Comparison of ENCODE assay signal across 9 cellular contexts in genomic region chr19:1210227-1210538, GRCh38. TPM values are rescaled to one million over a fixed set of nuclear protein-coding genes. Genes with fewer than 3 reads are reported as not detected.
A peak's percentile ranks its signal among the peaks of the same experiment; 100 is the strongest.
DNase-seq lines count a peak whose midpoint lies in the region; ATAC-seq, FAIRE-seq and TF ChIP-seq lines count a peak whose summit lies in the region.
"Had no signal": no experiment of that assay in that cellular context is flagged by ENCODE, and none has a peak within 500 bp of the region (broad histone marks: within the 10 kb centered on the region; RNA-seq: fewer than 3 reads in every experiment).

No MANE protein-coding gene starts in this region.

- ATAC-seq in K562 (no peak), HG03159 (IDR thresholded peaks at IDR 0.05; ENCODE audit: unreplicated experiment) (no peak), HG03439 (IDR thresholded peaks at IDR 0.05; ENCODE audit: unreplicated experiment) (no peak)
- no peak for ATAC-seq in natural killer cell treated with Interleukin-12 subunit alpha and Interleukin-12 subunit beta and Interleukin-15 and Interleukin-18, amount 100 ng/mL, for 72 hours

- H3K9me1 ChIP-seq in K562 (ENCODE audit: control insufficient read depth, insufficient read depth, low read length) = peaks cover 21% of the 10 kb centered on the region

- intact Hi-C loops in K562 (cut with micrococcal nuclease) = no loop called here

- WGBS in K562 (ENCODE audit: insufficient coverage, low coverage, missing lambda C conversion rate) = 97% methylated on average over 10 of the region's 13 CpGs

- H3K27ac ChIP-seq in DOHH2 (ENCODE audit: low read depth, low read length) = no peak overlapping the region
- no peak overlapping the region for H3K27ac ChIP-seq in K562 (ENCODE audit: extremely low read depth, low read depth, low read length)

- H3K9me3 Mint-ChIP-seq in natural killer cell treated with Interleukin-12 subunit alpha and Interleukin-12 subunit beta and Interleukin-15 and Interleukin-18, amount 100 ng/mL, for 72 hours = no peaks in the 10 kb centered on the region

- TF ChIP-seq CTCF in DOHH2 (IDR thresholded peaks at IDR 0.05; ENCODE audit: low read depth, low read length, poor library complexity, severe bottlenecking) (no peak), K562 (IDR thresholded peaks at IDR 0.05 in 2 of 3, conservative IDR thresholded peaks at IDR 0.05 in 1 of 3; ENCODE audit: insufficient read depth in 2 of 3, low read depth in 1 of 3, low read length in 3 of 3) (no peak)

- H2AFZ ChIP-seq in K562 (ENCODE audit: low read depth, low read length) = no peak overlapping the region

- peak overlapping the region in 1 of 2 experiments; percentile 83; a peak in 2 of 4 replicates for H3K9ac ChIP-seq in K562 (ENCODE audit: insufficient read depth in 1 of 2, low read depth in 2 of 2, low read length in 2 of 2)

- TF ChIP-seq POLR2A in K562 (conservative IDR thresholded peaks at IDR 0.05) = no peak

- peaks cover 23 to 26% of the 10 kb centered on the region in 2 donors for H3K4me1 Mint-ChIP-seq in natural killer cell treated with Interleukin-12 subunit alpha and Interleukin-12 subunit beta and Interleukin-15 and Interleukin-18, amount 100 ng/mL, for 72 hours (ENCODE audit: low read depth in 2 of 2)

- no TSS peak for BruUV-seq in K562 (replicated peaks; lab: Mats Ljungman, UMichigan)

- H4K20me1 ChIP-seq in DOHH2 (ENCODE audit: control insufficient read depth, insufficient read depth, low read depth, low read length) = peaks cover 9% of the 10 kb centered on the region; the same call in 1 of the 2 replicates
- H4K20me1 ChIP-seq in K562 (replicated peaks; ENCODE audit: control insufficient read depth, insufficient read depth, low read length) = peaks cover 54% of the 10 kb centered on the region

- H3K27ac Mint-ChIP-seq in natural killer cell treated with Interleukin-12 subunit alpha and Interleukin-12 subunit beta and Interleukin-15 and Interleukin-18, amount 100 ng/mL, for 72 hours = no peak overlapping the region

- H3K27me3 ChIP-seq in DOHH2 (ENCODE audit: control insufficient read depth, low read length) (no peaks in the 10 kb centered on the region), K562 (ENCODE audit: control insufficient read depth in 2 of 2, insufficient read depth in 2 of 2, low read length in 2 of 2) (no peaks in the 10 kb centered on the region)

- no peak for TF ChIP-seq RAD21 in K562 (CRISPR knock-in tag; conservative IDR thresholded peaks at IDR 0.05 in 1 of 2, IDR thresholded peaks at IDR 0.05 in 1 of 2)

- TF ChIP-seq EP300 in K562 (IDR thresholded peaks at IDR 0.05; ENCODE audit: low read length) = no peak

- no peaks in the 10 kb centered on the region for H3K36me3 Mint-ChIP-seq in natural killer cell treated with Interleukin-12 subunit alpha and Interleukin-12 subunit beta and Interleukin-15 and Interleukin-18, amount 100 ng/mL, for 72 hours

- no peak overlapping the region for H3K4me3 ChIP-seq in DOHH2 (ENCODE audit: low read length)
- no peak overlapping the region for H3K4me3 ChIP-seq in K562

- no peaks in the 10 kb centered on the region for H3K9me3 ChIP-seq in DOHH2 (ENCODE audit: control insufficient read depth, insufficient read depth, low read length)
- no peaks in the 10 kb centered on the region for H3K9me3 ChIP-seq in K562 (replicated peaks; ENCODE audit: control insufficient read depth, insufficient read depth, low read depth, low read length)

- POLR2A ChIA-PET in K562 (lab: Yijun Ruan, JAX) = no interaction called here

- no peaks in the 10 kb centered on the region for H3K9me2 ChIP-seq in DOHH2 (replicated peaks; ENCODE audit: control insufficient read depth, low read length)

- H3K36me3 ChIP-seq in DOHH2 (ENCODE audit: control insufficient read depth, low read length) (peaks cover 50% of the 10 kb centered on the region), K562 (ENCODE audit: control insufficient read depth, insufficient read depth, low read length) (peaks cover 65% of the 10 kb centered on the region; the same call in 2 of the 3 replicates)

- no peaks in the 10 kb centered on the region for H3K27me3 Mint-ChIP-seq in natural killer cell treated with Interleukin-12 subunit alpha and Interleukin-12 subunit beta and Interleukin-15 and Interleukin-18, amount 100 ng/mL, for 72 hours

- FAIRE-seq in K562 (lab: Jason Lieb, UNC) = no peak

- H3K4me3 Mint-ChIP-seq in natural killer cell treated with Interleukin-12 subunit alpha and Interleukin-12 subunit beta and Interleukin-15 and Interleukin-18, amount 100 ng/mL, for 72 hours = no peak overlapping the region

- DNase-seq in K562 (ENCODE audit: extremely low read depth in 1 of 4, low spot score in 3 of 4) (no peak), GM19240 (ENCODE audit: insufficient read length, low spot score) (no peak)
- peak; percentile 32 for DNase-seq in natural killer cell treated with Interleukin-12 subunit alpha and Interleukin-12 subunit beta and Interleukin-15 and Interleukin-18, amount 100 ng/mL, for 72 hours (ENCODE audit: low spot score)
- DNase-seq: activated CD4-positive, alpha-beta T cell treated with anti-CD3 and anti-CD28 coated beads for 4 hours; COR-L47; NCI-H146 had no signal

- no peaks in the 10 kb centered on the region for H3F3A ChIP-seq in DOHH2 (ENCODE audit: control insufficient read depth, insufficient read depth)

- H3K4me1 ChIP-seq in DOHH2 (ENCODE audit: control insufficient read depth, low read length) (peaks cover 15% of the 10 kb centered on the region), K562 (replicated peaks in 1 of 2; ENCODE audit: control insufficient read depth in 2 of 2, insufficient read depth in 2 of 2, low read length in 2 of 2) (peaks cover 24 to 80% of the 10 kb centered on the region in 2 experiments)

- H3K4me2 ChIP-seq in DOHH2 (ENCODE audit: low read length) (peak overlapping the region; percentile 1; the same call in 1 of the 2 replicates), K562 (ENCODE audit: insufficient read depth, low read length) (no peak overlapping the region)

- CTCF ChIA-PET in K562 (lab: Yijun Ruan, JAX; ENCODE audit: low intra/inter-chr PET ratio) = no interaction called here

- in situ Hi-C loops in K562 (cut with MboI) = no loop called here

- H3K79me2 ChIP-seq in DOHH2 (ENCODE audit: control insufficient read depth, low read length) (peaks cover 91% of the 10 kb centered on the region), K562 (ENCODE audit: control insufficient read depth, insufficient read depth, low read length) (peaks cover 90% of the 10 kb centered on the region)

RNA-seq across cellular contexts. Expression of gene STK11, which starts 4.6 kb away (rescaled TPM):
- 76.0 and 175 TPM in 2 replicates for total RNA-seq in K562 (2011; cell fraction: chromatin; rRNA removed; ENCODE audit: low replicate concordance)
- 128 and 133 TPM in 2 replicates for total RNA-seq in K562 (2011; cell fraction: nucleolus; rRNA removed)
- total RNA-seq in K562 (2011; cell fraction: nucleoplasm; rRNA removed) = 58.7 and 79.5 TPM in 2 replicates
- total RNA-seq in K562 (2014; rRNA removed) (96.5 and 102 TPM in 2 replicates), K562 (2014; rRNA removed; fragmentation: Illumina TruSeq; extraction: Trizol) (28.9 and 31.7 TPM in 2 replicates), K562 (2015; rRNA removed; fragmentation: Illumina TruSeq; extraction: Trizol) (40.6 and 43.2 TPM in 2 replicates), K562 (2021) (76.3 and 89.6 TPM in 2 replicates)
- polyA plus RNA-seq in K562 (2011; rRNA removed) (31.2 and 34.3 TPM in 2 replicates), K562 (2014; fragmentation: Illumina TruSeq; extraction: Trizol) (22.0 and 39.1 TPM in 2 replicates), K562 (2014; fragmentation: Nextera tagmentation; extraction: Ambion mirVana) (under 1 TPM; 0.15 to 1.00 TPM), K562 (2014; rRNA removed) (69.4 and 79.9 TPM in 2 replicates)
- polyA plus RNA-seq in K562 (2011; cell fraction: cytosol; rRNA removed) = 37.0 and 67.8 TPM in 2 replicates
- 127 and 182 TPM in 2 replicates for polyA plus RNA-seq in K562 (2011; cell fraction: nucleus; rRNA removed)
- 49.5 and 76.3 TPM in 2 replicates for polyA plus RNA-seq in K562 (2012)
- 38.2 and 43.6 TPM in 2 replicates for polyA minus RNA-seq in K562 (2011; rRNA and poly(A)+ RNA removed)
- polyA minus RNA-seq in K562 (2011; cell fraction: cytosol; rRNA and poly(A)+ RNA removed) = 33.9 and 37.0 TPM in 2 replicates
- polyA minus RNA-seq in K562 (2011; cell fraction: nucleus; rRNA and poly(A)+ RNA removed) = 34.3 and 36.1 TPM in 2 replicates
- total RNA-seq in natural killer cell treated with Interleukin-12 subunit alpha and Interleukin-12 subunit beta and Interleukin-15 and Interleukin-18, amount 100 ng/mL, for 72 hours = 10 to 100 TPM; 50.9 to 79.2 TPM

RNA-seq across cellular contexts. Expression of gene CBARP, which starts 27.6 kb away (rescaled TPM):
- 2.8 and 13.5 TPM in 2 replicates for total RNA-seq in K562 (2011; cell fraction: chromatin; rRNA removed; ENCODE audit: low replicate concordance)
- total RNA-seq in K562 (2011; cell fraction: nucleolus; rRNA removed) = 11.4 and 15.2 TPM in 2 replicates
- total RNA-seq in K562 (2011; cell fraction: nucleoplasm; rRNA removed) = 4.2 and 6.2 TPM in 2 replicates
- 3.7 and 3.8 TPM in 2 replicates for total RNA-seq in K562 (2014; rRNA removed)
- 0.18 TPM in 1 of 2 replicates, not detected in the other for total RNA-seq in K562 (2014; rRNA removed; fragmentation: Illumina TruSeq; extraction: Trizol)
- 1.3 and 1.4 TPM in 2 replicates for total RNA-seq in K562 (2015; rRNA removed; fragmentation: Illumina TruSeq; extraction: Trizol)
- 6.6 and 8.9 TPM in 2 replicates for total RNA-seq in K562 (2021)
- polyA plus RNA-seq in K562 (2011; rRNA removed) = 0.98 and 1.2 TPM in 2 replicates
- polyA plus RNA-seq in K562 (2011; cell fraction: cytosol; rRNA removed) = 0.84 and 4.5 TPM in 2 replicates
- polyA plus RNA-seq in K562 (2011; cell fraction: nucleus; rRNA removed) = 8.2 and 25.4 TPM in 2 replicates
- polyA plus RNA-seq in K562 (2012) = 3.1 and 3.3 TPM in 2 replicates
- polyA plus RNA-seq in K562 (2014; fragmentation: Illumina TruSeq; extraction: Trizol) = 0.25 and 2.3 TPM in 2 replicates
- under 1 TPM in 1 of 2 experiments, not detected in 1; 0.03 TPM for polyA plus RNA-seq in K562 (2014; fragmentation: Nextera tagmentation; extraction: Ambion mirVana)
- 5.8 and 6.3 TPM in 2 replicates for polyA plus RNA-seq in K562 (2014; rRNA removed)
- 0.11 and 0.15 TPM in 2 replicates for polyA minus RNA-seq in K562 (2011; rRNA and poly(A)+ RNA removed)
- 2.9 and 3.0 TPM in 2 replicates for polyA minus RNA-seq in K562 (2011; cell fraction: cytosol; rRNA and poly(A)+ RNA removed)
- 3.0 and 3.8 TPM in 2 replicates for polyA minus RNA-seq in K562 (2011; cell fraction: nucleus; rRNA and poly(A)+ RNA removed)
- under 1 TPM in 1 of 2 donors, not detected in 1; 0.28 TPM for total RNA-seq in natural killer cell treated with Interleukin-12 subunit alpha and Interleukin-12 subunit beta and Interleukin-15 and Interleukin-18, amount 100 ng/mL, for 72 hours

RNA-seq across cellular contexts. Expression of gene ATP5F1D, which starts 31.4 kb away (rescaled TPM):
- total RNA-seq in K562 (2011; cell fraction: chromatin; rRNA removed; ENCODE audit: low replicate concordance) = 42.1 and 110 TPM in 2 replicates
- total RNA-seq in K562 (2011; cell fraction: nucleolus; rRNA removed) = 116 and 129 TPM in 2 replicates
- total RNA-seq in K562 (2011; cell fraction: nucleoplasm; rRNA removed) = 74.0 and 85.6 TPM in 2 replicates
- 135 and 145 TPM in 2 replicates for total RNA-seq in K562 (2014; rRNA removed)
- 3.9 and 4.6 TPM in 2 replicates for total RNA-seq in K562 (2014; rRNA removed; fragmentation: Illumina TruSeq; extraction: Trizol)
- total RNA-seq in K562 (2015; rRNA removed; fragmentation: Illumina TruSeq; extraction: Trizol) = 65.2 and 73.0 TPM in 2 replicates
- 409 and 434 TPM in 2 replicates for total RNA-seq in K562 (2021)
- 36.8 and 58.7 TPM in 2 replicates for polyA plus RNA-seq in K562 (2011; rRNA removed)
- 119 and 471 TPM in 2 replicates for polyA plus RNA-seq in K562 (2011; cell fraction: cytosol; rRNA removed)
- 90.5 and 137 TPM in 2 replicates for polyA plus RNA-seq in K562 (2011; cell fraction: nucleus; rRNA removed)
- 278 and 318 TPM in 2 replicates for polyA plus RNA-seq in K562 (2012)
- polyA plus RNA-seq in K562 (2014; fragmentation: Illumina TruSeq; extraction: Trizol) = 18.7 and 106 TPM in 2 replicates
- 10 to 100 TPM in 1 of 2 experiments, 1 to 10 TPM in 1; 9.7 to 23.3 TPM for polyA plus RNA-seq in K562 (2014; fragmentation: Nextera tagmentation; extraction: Ambion mirVana)
- 233 and 236 TPM in 2 replicates for polyA plus RNA-seq in K562 (2014; rRNA removed)
- 16.5 and 29.9 TPM in 2 replicates for polyA minus RNA-seq in K562 (2011; rRNA and poly(A)+ RNA removed)
- 115 and 175 TPM in 2 replicates for polyA minus RNA-seq in K562 (2011; cell fraction: cytosol; rRNA and poly(A)+ RNA removed)
- 28.8 and 35.8 TPM in 2 replicates for polyA minus RNA-seq in K562 (2011; cell fraction: nucleus; rRNA and poly(A)+ RNA removed)
- total RNA-seq in natural killer cell treated with Interleukin-12 subunit alpha and Interleukin-12 subunit beta and Interleukin-15 and Interleukin-18, amount 100 ng/mL, for 72 hours = 100 to 1,000 TPM; 163 to 215 TPM

RNA-seq across cellular contexts. Expression of gene SBNO2, which starts 36.1 kb away (rescaled TPM):
- total RNA-seq in K562 (2011; cell fraction: chromatin; rRNA removed; ENCODE audit: low replicate concordance) = 26.2 and 103 TPM in 2 replicates
- 64.1 and 67.7 TPM in 2 replicates for total RNA-seq in K562 (2011; cell fraction: nucleolus; rRNA removed)
- 28.6 and 30.7 TPM in 2 replicates for total RNA-seq in K562 (2011; cell fraction: nucleoplasm; rRNA removed)
- 18.6 and 23.1 TPM in 2 replicates for total RNA-seq in K562 (2014; rRNA removed)
- total RNA-seq in K562 (2014; rRNA removed; fragmentation: Illumina TruSeq; extraction: Trizol) = 4.0 and 6.3 TPM in 2 replicates
- 6.7 and 7.8 TPM in 2 replicates for total RNA-seq in K562 (2015; rRNA removed; fragmentation: Illumina TruSeq; extraction: Trizol)
- 46.2 and 49.0 TPM in 2 replicates for total RNA-seq in K562 (2021)
- polyA plus RNA-seq in K562 (2011; rRNA removed) = 6.7 and 9.3 TPM in 2 replicates
- 7.4 and 14.1 TPM in 2 replicates for polyA plus RNA-seq in K562 (2011; cell fraction: cytosol; rRNA removed)
- polyA plus RNA-seq in K562 (2011; cell fraction: nucleus; rRNA removed) = 45.7 and 79.0 TPM in 2 replicates
- 20.3 and 27.1 TPM in 2 replicates for polyA plus RNA-seq in K562 (2012)
- 5.2 and 13.0 TPM in 2 replicates for polyA plus RNA-seq in K562 (2014; fragmentation: Illumina TruSeq; extraction: Trizol)
- under 1 TPM; 0.01 to 0.04 TPM for polyA plus RNA-seq in K562 (2014; fragmentation: Nextera tagmentation; extraction: Ambion mirVana)
- 21.5 and 23.1 TPM in 2 replicates for polyA plus RNA-seq in K562 (2014; rRNA removed)
- polyA minus RNA-seq in K562 (2011; rRNA and poly(A)+ RNA removed) = 3.7 and 8.1 TPM in 2 replicates
- 16.7 and 22.1 TPM in 2 replicates for polyA minus RNA-seq in K562 (2011; cell fraction: cytosol; rRNA and poly(A)+ RNA removed)
- polyA minus RNA-seq in K562 (2011; cell fraction: nucleus; rRNA and poly(A)+ RNA removed) = 20.7 and 21.3 TPM in 2 replicates
- total RNA-seq in natural killer cell treated with Interleukin-12 subunit alpha and Interleukin-12 subunit beta and Interleukin-15 and Interleukin-18, amount 100 ng/mL, for 72 hours = 100 to 1,000 TPM; 204 to 205 TPM

RNA-seq across cellular contexts. Expression of gene MIDN, which starts 38.2 kb away (rescaled TPM):
- 30.7 and 106 TPM in 2 replicates for total RNA-seq in K562 (2011; cell fraction: chromatin; rRNA removed; ENCODE audit: low replicate concordance)
- total RNA-seq in K562 (2011; cell fraction: nucleolus; rRNA removed) = 81.7 and 90.7 TPM in 2 replicates
- total RNA-seq in K562 (2011; cell fraction: nucleoplasm; rRNA removed) = 55.1 and 88.1 TPM in 2 replicates
- total RNA-seq in K562 (2014; rRNA removed) = 13.5 and 20.8 TPM in 2 replicates
- total RNA-seq in K562 (2014; rRNA removed; fragmentation: Illumina TruSeq; extraction: Trizol) = 3.9 and 4.8 TPM in 2 replicates
- 10.1 and 11.0 TPM in 2 replicates for total RNA-seq in K562 (2015; rRNA removed; fragmentation: Illumina TruSeq; extraction: Trizol)
- 120 and 121 TPM in 2 replicates for total RNA-seq in K562 (2021)
- polyA plus RNA-seq in K562 (2011; rRNA removed) = 7.0 and 10.2 TPM in 2 replicates
- polyA plus RNA-seq in K562 (2011; cell fraction: cytosol; rRNA removed) = 14.0 and 26.8 TPM in 2 replicates
- 44.8 and 87.0 TPM in 2 replicates for polyA plus RNA-seq in K562 (2011; cell fraction: nucleus; rRNA removed)
- 29.5 and 39.8 TPM in 2 replicates for polyA plus RNA-seq in K562 (2012)
- 20.5 and 38.3 TPM in 2 replicates for polyA plus RNA-seq in K562 (2014; fragmentation: Illumina TruSeq; extraction: Trizol)
- 1 to 10 TPM in 1 of 2 experiments, under 1 TPM in 1; 0.17 to 1.5 TPM for polyA plus RNA-seq in K562 (2014; fragmentation: Nextera tagmentation; extraction: Ambion mirVana)
- 41.3 and 44.6 TPM in 2 replicates for polyA plus RNA-seq in K562 (2014; rRNA removed)
- 2.7 and 3.0 TPM in 2 replicates for polyA minus RNA-seq in K562 (2011; rRNA and poly(A)+ RNA removed)
- polyA minus RNA-seq in K562 (2011; cell fraction: cytosol; rRNA and poly(A)+ RNA removed) = 29.9 and 43.2 TPM in 2 replicates
- 28.0 and 34.2 TPM in 2 replicates for polyA minus RNA-seq in K562 (2011; cell fraction: nucleus; rRNA and poly(A)+ RNA removed)
- total RNA-seq in natural killer cell treated with Interleukin-12 subunit alpha and Interleukin-12 subunit beta and Interleukin-15 and Interleukin-18, amount 100 ng/mL, for 72 hours = 10 to 100 TPM; 85.9 to 88.3 TPM
